22 cellular contexts compared by ENCODE assay signal in genomic region chr12:45431153-45431552, GRCh38.
DNase-seq lines count a peak whose midpoint lies in the region; ATAC-seq, FAIRE-seq and TF ChIP-seq lines count a peak whose summit lies in the region.
"Had no signal": no experiment of that assay in that cellular context is flagged by ENCODE, and none has a peak within 500 bp of the region (broad histone marks: within the 10 kb centered on the region; RNA-seq: fewer than 3 reads in every experiment).

No MANE protein-coding gene starts in this region.

- DNase-seq in Caco-2 (no peak), GM12891 (ENCODE audit: insufficient read length, low spot score) (no peak), T-helper 17 cell (no peak), fibroblast of pulmonary artery (ENCODE audit: low read depth) (peak; percentile 14), PC-3 (no peak), neural progenitor cell (ENCODE audit: low spot score) (no peak)
- DNase-seq: BE2C; CD4-positive, alpha-beta T cell; COR-L47; GDM1; GM23248; H9; HFFc6; NCI-H1694 treated with DMSO at 0.1 percent for 48 hours; NCI-H2081 treated with DMSO at 0.1 percent for 48 hours; NCI-H2171 treated with DMSO at 0.1 percent for 48 hours; NCI-H524 treated with DMSO at 0.1 percent for 48 hours; NCI-H82; SHP77; T-cell had no signal

- H2AFZ ChIP-seq in PC-3 (ENCODE audit: low read length) (no peak overlapping the region), neural progenitor cell (replicated peaks) (no peak overlapping the region)
- H2AFZ ChIP-seq: GM23248 had no signal

- H3K27me3 ChIP-seq in Caco-2 (replicated peaks; ENCODE audit: control insufficient read depth, insufficient read depth, low read length) (no peaks in the 10 kb centered on the region), PC-3 (ENCODE audit: low read length) (no peaks in the 10 kb centered on the region), neural progenitor cell (no peaks in the 10 kb centered on the region)
- H3K27me3 ChIP-seq: BE2C had no signal

- H3K27ac Mint-ChIP-seq in Caco-2 (ENCODE audit: unreplicated experiment) = peak overlapping the region; percentile 37
- peak overlapping the region; percentile 3 for H3K27ac Mint-ChIP-seq in T-helper 17 cell
- no peak overlapping the region for H3K27ac Mint-ChIP-seq in neural progenitor cell
- H3K27ac Mint-ChIP-seq: CD4-positive, alpha-beta T cell; H9; HFFc6; T-cell had no signal

- H3K79me2 ChIP-seq in PC-3 (ENCODE audit: low read length) (no peaks in the 10 kb centered on the region), neural progenitor cell (ENCODE audit: low read depth) (no peaks in the 10 kb centered on the region)

- H3K36me3 ChIP-seq in Caco-2 (ENCODE audit: control insufficient read depth, insufficient read depth, low read length) (no peaks in the 10 kb centered on the region), PC-3 (ENCODE audit: low read depth, low read length) (no peaks in the 10 kb centered on the region), neural progenitor cell (peaks cover 5% of the 10 kb centered on the region)

- H3K4me1 Mint-ChIP-seq in Caco-2 (ENCODE audit: low read depth, unreplicated experiment) = peaks cover 42% of the 10 kb centered on the region
- peaks cover 4% of the 10 kb centered on the region for H3K4me1 Mint-ChIP-seq in T-helper 17 cell
- peaks cover 11% of the 10 kb centered on the region for H3K4me1 Mint-ChIP-seq in neural progenitor cell
- H3K4me1 Mint-ChIP-seq: T-cell had no signal

- no peaks in the 10 kb centered on the region for H3K9me3 Mint-ChIP-seq in Caco-2 (ENCODE audit: unreplicated experiment)
- no peaks in the 10 kb centered on the region for H3K9me3 Mint-ChIP-seq in neural progenitor cell
- H3K9me3 Mint-ChIP-seq: CD4-positive, alpha-beta T cell; H9; HFFc6; T-cell had no signal

- H4K20me1 ChIP-seq in PC-3 (ENCODE audit: low read length) (no peaks in the 10 kb centered on the region), neural progenitor cell (ENCODE audit: low read depth) (no peaks in the 10 kb centered on the region)

- BruUV-seq in Caco-2 (replicated peaks; lab: Mats Ljungman, UMichigan) (no TSS peak), PC-3 (replicated peaks; lab: Mats Ljungman, UMichigan) (no TSS peak)

- intact Hi-C loops in Caco-2 (cut with micrococcal nuclease; ENCODE audit: unreplicated experiment) (loop anchor here (5.0 kb wide), 2 partner anchors 111 to 149 kb away; no protein-coding TSS in a partner anchor), PC-3 (cut with micrococcal nuclease) (no loop called here)

- no peak for TF ChIP-seq CTCF in Caco-2 (IDR thresholded peaks at IDR 0.05; ENCODE audit: insufficient read depth in 1 of 2, low read depth in 1 of 2, low read length in 1 of 2, severe bottlenecking in 1 of 2, unreplicated experiment in 1 of 2)
- TF ChIP-seq CTCF in fibroblast of pulmonary artery (IDR thresholded peaks at IDR 0.05; ENCODE audit: low read length, missing control alignments) = no peak
- TF ChIP-seq CTCF in PC-3 (conservative IDR thresholded peaks at IDR 0.05; ENCODE audit: low read depth, low read length) = no peak
- no peak for TF ChIP-seq CTCF in neural progenitor cell (IDR thresholded peaks at IDR 0.05)

- no peaks in the 10 kb centered on the region for H3K27me3 Mint-ChIP-seq in Caco-2 (ENCODE audit: insufficient read depth, unreplicated experiment)
- H3K27me3 Mint-ChIP-seq in T-helper 17 cell = no peaks in the 10 kb centered on the region
- peaks cover 4% of the 10 kb centered on the region for H3K27me3 Mint-ChIP-seq in neural progenitor cell (ENCODE audit: insufficient read depth, low read depth)
- H3K27me3 Mint-ChIP-seq: CD4-positive, alpha-beta T cell; T-cell had no signal

- no peaks in the 10 kb centered on the region for H3K9me3 ChIP-seq in Caco-2
- no peaks in the 10 kb centered on the region for H3K9me3 ChIP-seq in T-helper 17 cell (ENCODE audit: control insufficient read depth, low read length, poor library complexity, severe bottlenecking)
- no peaks in the 10 kb centered on the region for H3K9me3 ChIP-seq in PC-3 (ENCODE audit: low read length)
- H3K9me3 ChIP-seq in neural progenitor cell (ENCODE audit: low read depth) = no peaks in the 10 kb centered on the region
- H3K9me3 ChIP-seq: BE2C had no signal

- no peak for TF ChIP-seq POLR2A in GM12891 (IDR thresholded peaks at IDR 0.05; ENCODE audit: low read depth, low read length)

- no peak for FAIRE-seq in GM12891 (lab: Jason Lieb, UNC)
- FAIRE-seq: A549 had no signal

- H3K9me2 ChIP-seq in PC-3 (replicated peaks; ENCODE audit: low read length) = no peaks in the 10 kb centered on the region

- H3K4me1 ChIP-seq in Caco-2 (peaks cover 46% of the 10 kb centered on the region), PC-3 (ENCODE audit: insufficient read depth, low read length) (no peaks in the 10 kb centered on the region), neural progenitor cell (peaks cover 36% of the 10 kb centered on the region)
- H3K4me1 ChIP-seq: A549 had no signal

- H3K27ac ChIP-seq in PC-3 (ENCODE audit: low read length) (no peak overlapping the region), neural progenitor cell (no peak overlapping the region)
- H3K27ac ChIP-seq: A549, GM23248 had no signal

- CTCF ChIA-PET in Caco-2 (lab: Charles Lee) (no interaction called here), PC-3 (lab: Charles Lee) (no interaction called here)

- H3K4me3 ChIP-seq in Caco-2 (ENCODE audit: low read depth, low read length) (no peak overlapping the region), fibroblast of pulmonary artery (replicated peaks; ENCODE audit: low read depth, low read length) (no peak overlapping the region), PC-3 (ENCODE audit: low read length) (no peak overlapping the region), neural progenitor cell (no peak overlapping the region)
- H3K4me3 ChIP-seq: A549, GM23248 had no signal

- ATAC-seq in T-helper 17 cell (no peak), PC-3 (no peak), GM19395 (IDR thresholded peaks at IDR 0.05; ENCODE audit: unreplicated experiment) (no peak)
- ATAC-seq: A549, T-cell had no signal

- POLR2A ChIA-PET in Caco-2 (lab: Charles Lee) = no interaction called here
- POLR2A ChIA-PET in PC-3 (lab: Charles Lee; ENCODE audit: unreplicated experiment) = no interaction called here

- no peak overlapping the region for H3K4me2 ChIP-seq in PC-3 (ENCODE audit: low read length)
- no peak overlapping the region for H3K4me2 ChIP-seq in neural progenitor cell
- H3K4me2 ChIP-seq: A549 had no signal

- H3F3A ChIP-seq in PC-3 (ENCODE audit: low read length, unreplicated experiment) (no peaks in the 10 kb centered on the region), neural progenitor cell (ENCODE audit: low read depth) (peaks cover 12% of the 10 kb centered on the region)

- no peak overlapping the region for H3K4me3 Mint-ChIP-seq in Caco-2 (ENCODE audit: unreplicated experiment)
- no peak overlapping the region for H3K4me3 Mint-ChIP-seq in T-helper 17 cell
- no peak overlapping the region for H3K4me3 Mint-ChIP-seq in neural progenitor cell
- H3K4me3 Mint-ChIP-seq: CD4-positive, alpha-beta T cell; H9; HFFc6; T-cell had no signal

- H3K36me3 Mint-ChIP-seq in Caco-2 (ENCODE audit: insufficient read depth, unreplicated experiment) (peaks cover 85% of the 10 kb centered on the region), T-helper 17 cell (ENCODE audit: low read depth) (peaks cover 11% of the 10 kb centered on the region), neural progenitor cell (peaks cover 31% of the 10 kb centered on the region)

- H3K9ac ChIP-seq in PC-3 (ENCODE audit: low read length) (no peak overlapping the region), neural progenitor cell (no peak overlapping the region)
- H3K9ac ChIP-seq: GM23248 had no signal

TF ChIP-seq in GM12891, 5 proteins besides CTCF, POLR2A, EP300 and RAD21:
- no peak for TF ChIP-seq POU2F2 (IDR thresholded peaks at IDR 0.05; ENCODE audit: low read depth, low read length)
- peak; percentile 26; the same call in 1 of the 2 replicates for TF ChIP-seq SPI1 (IDR thresholded peaks at IDR 0.05; ENCODE audit: low read depth, low read length)
TF ChIP-seq in GM12891: peak in this region for 1.
